Comparison of ENCODE assay signal across 13 cellular contexts in the genomic region with DNA sequence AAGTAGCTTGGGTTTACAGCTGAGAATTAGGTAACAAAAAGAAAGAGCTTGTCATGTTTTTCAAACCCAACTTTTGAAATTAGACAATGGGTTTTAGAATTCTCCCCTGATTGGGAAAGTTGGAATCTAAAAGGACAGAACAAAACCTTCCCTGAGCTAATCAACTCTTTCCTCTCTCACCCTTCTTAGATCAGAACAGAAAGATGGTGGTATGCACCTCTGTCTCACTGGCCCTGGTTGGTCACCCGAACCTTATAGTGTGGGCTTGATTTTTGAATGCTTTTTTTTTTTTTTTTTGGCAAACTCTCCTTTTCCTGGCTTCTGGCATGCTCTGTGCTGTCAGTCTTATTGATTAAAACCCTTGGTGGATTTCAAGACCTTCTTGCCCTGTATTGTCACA.
DNase-seq lines count a peak whose midpoint lies in the region; ATAC-seq and TF ChIP-seq lines count a peak whose summit lies in the region.
"Had no signal": no experiment of that assay in that cellular context is flagged by ENCODE, and none has a peak within 500 bp of the region (broad histone marks: within the 10 kb centered on the region; RNA-seq: fewer than 3 reads in every experiment).

No MANE protein-coding gene starts in this region.

- H3K27ac Mint-ChIP-seq in neural crest cell (ENCODE audit: unreplicated experiment), result no peak overlapping the region
- H3K27ac Mint-ChIP-seq: CD4-positive, alpha-beta T cell had no signal

- TF ChIP-seq CTCF in neural crest cell (conservative IDR thresholded peaks at IDR 0.05), result no peak

- peaks cover 5% of the 10 kb centered on the region for H3K36me3 Mint-ChIP-seq in neural crest cell (ENCODE audit: low read depth)

- peaks cover 6% of the 10 kb centered on the region for H3K9me3 Mint-ChIP-seq in neural crest cell

- DNase-seq in NCI-H1105 treated with DMSO at 0.1 percent for 48 hours (lab: John Stamatoyannopoulos, UW), result peak; percentile 25
- DNase-seq in NCI-H1105 (lab: John Stamatoyannopoulos, UW), result no peak
- DNase-seq in astrocyte of the hippocampus (ENCODE audit: low read depth, low spot score), result peak; percentile 57
- no peak for DNase-seq in neural crest cell (ENCODE audit: low read depth, low spot score)
- DNase-seq: AML-193; Caco-2; CD4-positive, alpha-beta T cell; GF-D8; H9 had no signal

- peak overlapping the region; percentile 16 for H3K4me3 Mint-ChIP-seq in neural crest cell
- H3K4me3 Mint-ChIP-seq: CD4-positive, alpha-beta T cell; H9 had no signal

- H3K27me3 Mint-ChIP-seq in neural crest cell (ENCODE audit: low read depth), result no peaks in the 10 kb centered on the region
- H3K27me3 Mint-ChIP-seq: CD4-positive, alpha-beta T cell had no signal

- no peak for ATAC-seq in HG03196 (IDR thresholded peaks at IDR 0.05; ENCODE audit: unreplicated experiment)
- ATAC-seq in HG02798 (IDR thresholded peaks at IDR 0.05; ENCODE audit: poor library complexity, unreplicated experiment), result no peak
- ATAC-seq in GM18498 (IDR thresholded peaks at IDR 0.05; ENCODE audit: unreplicated experiment), result no peak
- ATAC-seq: A549 had no signal

- peaks cover 42% of the 10 kb centered on the region for H3K4me1 Mint-ChIP-seq in neural crest cell

Comparison
In these comparisons a context has a peak if more than half of its experiments do, and no peak if none do; other contexts are left out.
1. DNase-seq: peak in NCI-H1105 treated with DMSO at 0.1 percent for 48 hours (single experiment) and astrocyte of the hippocampus (single experiment); none in NCI-H1105 (single experiment) and neural crest cell (single experiment).